Comparison of ENCODE assay signal across 21 cellular contexts in the genomic region with DNA sequence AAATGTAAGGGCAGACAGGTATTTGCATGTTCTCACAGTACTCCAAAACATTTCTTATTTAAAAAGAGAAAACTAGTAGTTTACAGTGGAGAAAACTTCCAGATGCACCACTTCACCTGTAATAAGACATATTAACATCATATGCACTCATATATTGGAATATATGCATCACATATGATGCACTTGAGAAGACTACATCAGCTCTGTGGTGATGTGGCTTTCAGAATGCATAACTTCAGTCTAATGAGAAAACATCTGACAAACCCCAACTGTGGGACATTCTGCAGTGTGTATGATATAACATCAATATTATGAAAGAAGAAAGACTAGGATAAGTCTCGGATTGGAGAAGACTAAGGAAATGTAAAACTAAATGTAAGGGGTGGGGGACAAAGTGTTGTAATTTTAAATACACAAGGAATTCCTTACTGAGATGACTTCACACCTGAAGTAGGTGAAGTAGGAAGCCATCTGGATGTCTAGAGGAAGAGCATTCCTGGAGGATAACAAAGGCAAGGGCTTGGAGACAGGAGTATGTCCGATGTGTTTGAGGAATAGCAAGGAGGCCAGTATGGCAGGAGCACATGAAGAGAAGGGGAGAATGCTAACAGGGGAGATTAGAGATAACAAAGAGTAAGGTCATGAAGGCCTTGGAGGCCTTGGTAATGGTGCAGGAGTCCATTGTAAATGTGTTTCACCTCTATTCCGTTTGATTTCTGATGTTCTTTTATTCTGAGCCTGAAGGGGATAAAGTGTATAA.
"Had no signal": no experiment of that assay in that cellular context is flagged by ENCODE, and none has a peak within 500 bp of the region (broad histone marks: within the 10 kb centered on the region; RNA-seq: fewer than 3 reads in every experiment).

No MANE protein-coding gene starts in this region.

- H3K4me1 ChIP-seq: uterus had no signal

- H3K27me3 Mint-ChIP-seq: activated naive CD8-positive, alpha-beta T cell treated with anti-CD3 and anti-CD28 coated beads, Interleukin-2, amount 10 ng/mL, durations not matched to agents 7 days and 5 days; natural killer cell treated with Interleukin-12 subunit alpha and Interleukin-12 subunit beta and Interleukin-15 and Interleukin-18, amount 100 ng/mL, for 72 hours; T-cell had no signal

- ATAC-seq: left lobe of liver; natural killer cell treated with Interleukin-12 subunit alpha and Interleukin-12 subunit beta and Interleukin-15 and Interleukin-18, amount 100 ng/mL, for 72 hours; pancreas; psoas muscle; SK-N-SH treated with all-trans-retinoic acid at 6 μM for 48 hours; T-cell had no signal

- H3K27ac ChIP-seq: neutrophil, pancreas, psoas muscle, right atrium auricular region, stomach, suprapubic skin, tibial nerve, uterus, WERI-Rb-1 had no signal

- H3K9me3 Mint-ChIP-seq: activated naive CD8-positive, alpha-beta T cell treated with anti-CD3 and anti-CD28 coated beads, Interleukin-2, amount 10 ng/mL, durations not matched to agents 7 days and 5 days; natural killer cell treated with Interleukin-12 subunit alpha and Interleukin-12 subunit beta and Interleukin-15 and Interleukin-18, amount 100 ng/mL, for 72 hours; T-cell had no signal

- H3K36me3 ChIP-seq: neutrophil, pancreas, tibial nerve, uterus had no signal

- H3K4me3 Mint-ChIP-seq: activated naive CD8-positive, alpha-beta T cell treated with anti-CD3 and anti-CD28 coated beads, Interleukin-2, amount 10 ng/mL, durations not matched to agents 7 days and 5 days; mesothelial cell of epicardium; natural killer cell treated with Interleukin-12 subunit alpha and Interleukin-12 subunit beta and Interleukin-15 and Interleukin-18, amount 100 ng/mL, for 72 hours; T-cell had no signal

- H3K9me3 ChIP-seq: neutrophil, pancreas, psoas muscle, right atrium auricular region, stomach, suprapubic skin, tibial nerve, uterus had no signal

- H3K4me3 ChIP-seq: lung, pancreas, psoas muscle, right atrium auricular region, stomach, suprapubic skin, tibial nerve, uterus had no signal

- DNase-seq: activated CD4-positive, alpha-beta T cell treated with anti-CD3 and anti-CD28 coated beads for 1 hour; activated naive CD8-positive, alpha-beta T cell treated with anti-CD3 and anti-CD28 coated beads, Interleukin-2, amount 10 ng/mL, durations not matched to agents 7 days and 5 days; amygdala; erythroblast; foreskin fibroblast; pancreas; psoas muscle; stimulated activated CD4-positive, alpha-beta T cell treated with anti-CD3 and anti-CD28 coated beads, Interleukin-4, amount 100 ng/mL, for 4 hours; stomach; T-cell; uterus; WERI-Rb-1 had no signal

- H3K27me3 ChIP-seq: neutrophil, pancreas, right atrium auricular region, stomach, suprapubic skin, tibial nerve, uterus had no signal

- H3K27ac Mint-ChIP-seq: activated naive CD8-positive, alpha-beta T cell treated with anti-CD3 and anti-CD28 coated beads, Interleukin-2, amount 10 ng/mL, durations not matched to agents 7 days and 5 days; mesothelial cell of epicardium; natural killer cell treated with Interleukin-12 subunit alpha and Interleukin-12 subunit beta and Interleukin-15 and Interleukin-18, amount 100 ng/mL, for 72 hours; T-cell had no signal
